Comparison of ENCODE assay signal across 8 cellular contexts in genomic region chr6:117484052-117484646, GRCh38. TPM values are rescaled to one million over a fixed set of nuclear protein-coding genes. Genes with fewer than 3 reads are reported as not detected.
DNase-seq lines count a peak whose midpoint lies in the region; ATAC-seq, FAIRE-seq and TF ChIP-seq lines count a peak whose summit lies in the region.

No MANE protein-coding gene starts in this region.

- intact Hi-C loops in pancreas (cut with DNase I) (no loop called here), head of caudate nucleus (cut with DNase I) (loop anchor here (10.0 kb wide), 1 partner anchor 71 kb away; no protein-coding TSS in a partner anchor)

- H3K4me3 ChIP-seq in CD8-positive, alpha-beta memory T cell (ENCODE audit: low read length), result no peak overlapping the region
- peak overlapping the region in 3 of 4 donors; percentile 54 to 86 (median 68) for H3K4me3 ChIP-seq in Peyer's patch
- H3K4me3 ChIP-seq in pancreas, result peak overlapping the region; percentile 39 to 75 (median 59)

- 44 to 54% methylated on average over 8 of the region's 8 CpGs for WGBS in pancreas, 2 donors

- H3K27me3 ChIP-seq in CD8-positive, alpha-beta memory T cell (ENCODE audit: insufficient read depth, low read length, poor library complexity, severe bottlenecking), result no peaks in the 10 kb centered on the region
- H3K27me3 ChIP-seq in Peyer's patch (no peaks in the 10 kb centered on the region), pancreas (no peaks in the 10 kb centered on the region)

- peaks cover 17% of the 10 kb centered on the region for H3K4me1 ChIP-seq in CD8-positive, alpha-beta memory T cell (ENCODE audit: insufficient read depth, low read length)
- peaks cover 0 to 12% (median 4%) of the 10 kb centered on the region in 4 donors for H3K4me1 ChIP-seq in Peyer's patch
- peaks cover 7 to 22% (median 16%) of the 10 kb centered on the region in 3 donors for H3K4me1 ChIP-seq in pancreas

- H3K4me3 Mint-ChIP-seq in CD8-positive, alpha-beta memory T cell, result peak overlapping the region; percentile 90 to 97 (median 95)
- peak overlapping the region; percentile 99 for H3K4me3 Mint-ChIP-seq in endothelial cell (ENCODE audit: unreplicated experiment)

- no peak for TF ChIP-seq POLR2A in Peyer's patch (IDR thresholded peaks at IDR 0.05)

- DNase-seq in CD8-positive, alpha-beta memory T cell, result no peak
- DNase-seq in Peyer's patch, result no peak
- no peak for DNase-seq in endothelial cell (ENCODE audit: low spot score)
- no peak for DNase-seq in pancreas
- no peak for DNase-seq in head of caudate nucleus
- no peak for DNase-seq in putamen (ENCODE audit: low spot score)
- DNase-seq in activated CD4-positive, alpha-beta T cell treated with anti-CD3 and anti-CD28 coated beads, Interleukin-2, amount 50 U/mL, for 48 hours, result no peak

- no peaks in the 10 kb centered on the region for H3K9me3 Mint-ChIP-seq in CD8-positive, alpha-beta memory T cell
- no peaks in the 10 kb centered on the region for H3K9me3 Mint-ChIP-seq in endothelial cell (ENCODE audit: unreplicated experiment)

- POLR2A ChIA-PET in CD8-positive, alpha-beta memory T cell (lab: Charles Lee), result no interaction called here

- no peaks in the 10 kb centered on the region for H3K36me3 ChIP-seq in CD8-positive, alpha-beta memory T cell (ENCODE audit: insufficient read depth, low read length)
- no peaks in the 10 kb centered on the region for H3K36me3 ChIP-seq in Peyer's patch
- no peaks in the 10 kb centered on the region for H3K36me3 ChIP-seq in pancreas

- H3K27ac ChIP-seq in CD8-positive, alpha-beta memory T cell (ENCODE audit: low read depth, low read length), result no peak overlapping the region
- H3K27ac ChIP-seq in Peyer's patch, result peak overlapping the region in 3 of 4 donors; percentile 84 to 93 (median 93)
- H3K27ac ChIP-seq in pancreas, result peak overlapping the region in 2 of 4 donors; percentile 71 to 89

- CTCF ChIA-PET in CD8-positive, alpha-beta memory T cell (lab: Charles Lee), result interaction anchor here (0.9 to 8.9 kb wide), 4 partner anchors 9 to 121 kb away, joined by 3 to 109 read pairs (median 4); no protein-coding TSS in a partner anchor

- FAIRE-seq in pancreas (lab: Jason Lieb, UNC), result no peak

- H3K27ac Mint-ChIP-seq in CD8-positive, alpha-beta memory T cell, result peak overlapping the region in 1 of 8 donors; percentile 19
- H3K27ac Mint-ChIP-seq in endothelial cell (ENCODE audit: unreplicated experiment), result no peak overlapping the region

- TF ChIP-seq CTCF in Peyer's patch (IDR thresholded peaks at IDR 0.05), result no peak
- no peak for TF ChIP-seq CTCF in endothelial cell (IDR thresholded peaks at IDR 0.05; ENCODE audit: unreplicated experiment)
- TF ChIP-seq CTCF in pancreas (IDR thresholded peaks at IDR 0.05), result no peak

- H3K36me3 Mint-ChIP-seq in CD8-positive, alpha-beta memory T cell, result peaks cover 0 to 3% (median 0%) of the 10 kb centered on the region in 3 donors
- peaks cover 44% of the 10 kb centered on the region for H3K36me3 Mint-ChIP-seq in endothelial cell (ENCODE audit: low read depth, unreplicated experiment)

- no peaks in the 10 kb centered on the region for H3K9me3 ChIP-seq in CD8-positive, alpha-beta memory T cell (ENCODE audit: low read length)
- H3K9me3 ChIP-seq in Peyer's patch, result no peaks in the 10 kb centered on the region
- H3K9me3 ChIP-seq in pancreas, result no peaks in the 10 kb centered on the region

- H3K27me3 Mint-ChIP-seq in CD8-positive, alpha-beta memory T cell, result peaks cover 10 to 37% of the 10 kb centered on the region in 2 donors
- peaks cover 13% of the 10 kb centered on the region for H3K27me3 Mint-ChIP-seq in endothelial cell (ENCODE audit: unreplicated experiment)

- peaks cover 16 to 22% (median 19%) of the 10 kb centered on the region in 3 donors for H3K4me1 Mint-ChIP-seq in CD8-positive, alpha-beta memory T cell
- peaks cover 60% of the 10 kb centered on the region for H3K4me1 Mint-ChIP-seq in endothelial cell (ENCODE audit: unreplicated experiment)

- ATAC-seq in pancreas (no peak), HG03521 (IDR thresholded peaks at IDR 0.05; ENCODE audit: unreplicated experiment) (no peak)

RNA-seq across cellular contexts. Expression of gene DCBLD1, which starts 1.7 kb away (rescaled TPM):
- 1 to 10 TPM; 4.1 to 4.8 TPM for total RNA-seq in CD8-positive, alpha-beta memory T cell
- 3.3 TPM for polyA plus RNA-seq in CD8-positive, alpha-beta memory T cell
- 10 to 100 TPM; 19.8 to 35.0 (median 27.8) TPM for total RNA-seq in Peyer's patch
- 203 TPM for total RNA-seq in endothelial cell (ENCODE audit: unreplicated experiment)
- total RNA-seq in pancreas, result 10 to 100 TPM in 1 of 6 donors, 1 to 10 TPM in 5; 4.8 to 12.2 (median 6.4) TPM
- polyA plus RNA-seq in pancreas, result 10 to 100 TPM in 1 of 2 donors, 1 to 10 TPM in 1; 4.8 to 12.8 TPM

RNA-seq across cellular contexts. Expression of gene ROS1, which starts 58.4 kb away (rescaled TPM):
- not detected for total RNA-seq in CD8-positive, alpha-beta memory T cell
- not detected for polyA plus RNA-seq in CD8-positive, alpha-beta memory T cell
- under 1 TPM in 3 of 4 donors, not detected in 1; 0.18 to 0.94 (median 0.47) TPM for total RNA-seq in Peyer's patch
- total RNA-seq in endothelial cell (ENCODE audit: unreplicated experiment), result 0.05 TPM
- total RNA-seq in pancreas, result under 1 TPM in 5 of 6 donors, not detected in 1; 0.03 to 0.09 (median 0.05) TPM
- under 1 TPM in 1 of 2 donors, not detected in 1; 0.02 TPM for polyA plus RNA-seq in pancreas
